24 cellular contexts compared by ENCODE assay signal in genomic region chr12:125519026-125519651, GRCh38.
"Had no signal": no experiment of that assay in that cellular context is flagged by ENCODE, and none has a peak within 500 bp of the region (broad histone marks: within the 10 kb centered on the region; RNA-seq: fewer than 3 reads in every experiment).

No MANE protein-coding gene starts in this region.

- H3K36me3 ChIP-seq: heart left ventricle, left ventricle myocardium inferior, lower lobe of right lung, uterus had no signal

- H3K9me3 ChIP-seq: lower lobe of right lung, psoas muscle, uterus had no signal

- H3K4me3 Mint-ChIP-seq: memory B cell; mesothelial cell of epicardium; naive B cell; nephron; stimulated activated naive B cell treated with anti-CD40 and anti-IgM and Interleukin-4, amounts not matched to agents 10 μg/mL and 1 μg/mL and 100 μg/mL, for 72 hours; type B pancreatic cell had no signal

- FAIRE-seq: endometrium, frontal cortex, keratinocyte had no signal

- DNase-seq: cortex of kidney; dorsolateral prefrontal cortex; effector CD8-positive, alpha-beta T cell; heart left ventricle; hypothalamus; left ventricle myocardium inferior; lower lobe of right lung; naive B cell; occipital lobe; psoas muscle; retina; stimulated activated CD4-positive, alpha-beta T cell treated with anti-CD3 and anti-CD28 coated beads, Interleukin-2, amount 100 ng/mL, for 24 hours; stimulated activated CD4-positive, alpha-beta T cell treated with anti-CD3 and anti-CD28 coated beads, Interleukin-4, amount 100 ng/mL, for 4 hours; stimulated activated naive B cell treated with anti-CD40 and anti-IgM and Interleukin-4, amounts not matched to agents 10 μg/mL and 1 μg/mL and 100 μg/mL, for 72 hours; uterus had no signal

- H3K4me1 Mint-ChIP-seq: memory B cell; mesothelial cell of epicardium; naive B cell; nephron; stimulated activated naive B cell treated with anti-CD40 and anti-IgM and Interleukin-4, amounts not matched to agents 10 μg/mL and 1 μg/mL and 100 μg/mL, for 72 hours had no signal

- H3K27me3 ChIP-seq: dorsolateral prefrontal cortex, uterus had no signal

- H3K4me3 ChIP-seq: dorsolateral prefrontal cortex, heart left ventricle, left ventricle myocardium inferior, lower lobe of right lung, psoas muscle, uterus had no signal

- H3K27ac ChIP-seq: heart left ventricle, left ventricle myocardium inferior, lower lobe of right lung, psoas muscle, uterus had no signal

- H3K4me1 ChIP-seq: heart left ventricle, left ventricle myocardium inferior, lower lobe of right lung, psoas muscle, uterus had no signal

- H3K36me3 Mint-ChIP-seq: memory B cell; mesothelial cell of epicardium; naive B cell; stimulated activated naive B cell treated with anti-CD40 and anti-IgM and Interleukin-4, amounts not matched to agents 10 μg/mL and 1 μg/mL and 100 μg/mL, for 72 hours; type B pancreatic cell had no signal

- H3K27ac Mint-ChIP-seq: memory B cell; mesothelial cell of epicardium; naive B cell; nephron; stimulated activated naive B cell treated with anti-CD40 and anti-IgM and Interleukin-4, amounts not matched to agents 10 μg/mL and 1 μg/mL and 100 μg/mL, for 72 hours; type B pancreatic cell had no signal

- H3K9me3 Mint-ChIP-seq: type B pancreatic cell had no signal

- ATAC-seq: esophagus mucosa; heart left ventricle; lower lobe of right lung; psoas muscle; sciatic nerve; stimulated activated naive B cell treated with anti-CD40 and anti-IgM and Interleukin-4, amounts not matched to agents 10 μg/mL and 1 μg/mL and 100 μg/mL, for 72 hours had no signal
